In the genomic region with DNA sequence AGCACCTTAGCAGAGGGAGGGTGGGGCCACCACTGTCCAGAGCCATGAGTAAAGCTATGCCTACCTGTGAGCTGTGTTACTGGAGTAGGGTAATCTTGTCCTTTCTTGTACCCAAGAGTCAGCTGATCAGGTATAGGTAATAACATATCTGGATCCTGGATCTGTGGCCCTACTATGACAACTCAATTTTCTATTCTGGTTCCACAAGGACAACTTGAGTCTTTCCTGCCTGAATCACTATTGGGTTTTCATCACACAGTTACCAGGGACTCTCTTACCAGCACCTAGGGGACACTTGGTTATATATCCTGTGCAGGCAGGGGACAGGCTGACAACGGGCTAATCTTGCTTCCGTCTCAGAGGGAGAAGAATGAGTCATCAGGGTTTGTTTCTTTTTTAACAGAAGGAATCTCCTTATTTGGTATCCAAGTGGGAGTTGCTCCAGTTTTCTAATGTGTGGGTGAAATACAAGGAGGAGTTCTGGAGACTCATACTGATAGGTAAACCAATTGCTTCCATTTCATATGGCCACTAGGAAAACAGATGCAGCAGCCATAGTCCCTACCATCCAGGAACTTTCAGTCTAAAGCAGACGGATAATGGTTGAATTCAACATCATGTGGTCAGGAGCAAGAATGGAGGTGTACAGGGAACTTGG, we compare ENCODE assay signal across 8 cellular contexts. TPM values are rescaled to one million over a fixed set of nuclear protein-coding genes. Genes with fewer than 3 reads are reported as not detected.
DNase-seq lines count a peak whose midpoint lies in the region; ATAC-seq and TF ChIP-seq lines count a peak whose summit lies in the region.

No MANE protein-coding gene starts in this region.

- in situ Hi-C loops in HAP-1 (cut with MboI; ENCODE audit: low sequenced_read_pairs) = no loop called here

- H3K4me3 Mint-ChIP-seq in activated T-cell treated with anti-CD3 and anti-CD28 coated beads, Interleukin-2, amount 50 U/mL, for 4 hours = peak overlapping the region; percentile 88
- H3K4me3 Mint-ChIP-seq in stimulated activated memory B cell treated with anti-CD40 and anti-IgM and Interleukin-4, amounts not matched to agents 10 μg/mL and 1 μg/mL and 100 μg/mL, for 72 hours = peak overlapping the region; percentile 44

- H3K27ac ChIP-seq in HUES64 (ENCODE audit: low read depth, low read length) (peak overlapping the region; percentile 38; the same call in 1 of the 2 replicates), left ventricle myocardium inferior (replicated peaks) (peak overlapping the region; percentile 41)

- H3K4me3 ChIP-seq in HUES64 (ENCODE audit: low read length) = no peak overlapping the region
- H3K4me3 ChIP-seq in left ventricle myocardium inferior = no peak overlapping the region
- no peak overlapping the region for H3K4me3 ChIP-seq in HAP-1

- no peaks in the 10 kb centered on the region for H3K9me3 Mint-ChIP-seq in activated T-cell treated with anti-CD3 and anti-CD28 coated beads, Interleukin-2, amount 50 U/mL, for 4 hours
- no peaks in the 10 kb centered on the region for H3K9me3 Mint-ChIP-seq in stimulated activated memory B cell treated with anti-CD40 and anti-IgM and Interleukin-4, amounts not matched to agents 10 μg/mL and 1 μg/mL and 100 μg/mL, for 72 hours

- H3K36me3 Mint-ChIP-seq in activated T-cell treated with anti-CD3 and anti-CD28 coated beads, Interleukin-2, amount 50 U/mL, for 4 hours (ENCODE audit: insufficient read depth) = peaks cover 69% of the 10 kb centered on the region
- peaks cover 71% of the 10 kb centered on the region for H3K36me3 Mint-ChIP-seq in stimulated activated memory B cell treated with anti-CD40 and anti-IgM and Interleukin-4, amounts not matched to agents 10 μg/mL and 1 μg/mL and 100 μg/mL, for 72 hours

- TF ChIP-seq CTCF in left ventricle myocardium inferior (IDR thresholded peaks at IDR 0.05; ENCODE audit: borderline replicate concordance) = no peak

- H3K4me1 Mint-ChIP-seq in activated T-cell treated with anti-CD3 and anti-CD28 coated beads, Interleukin-2, amount 50 U/mL, for 4 hours (ENCODE audit: low read depth) = peaks cover 86% of the 10 kb centered on the region
- H3K4me1 Mint-ChIP-seq in stimulated activated memory B cell treated with anti-CD40 and anti-IgM and Interleukin-4, amounts not matched to agents 10 μg/mL and 1 μg/mL and 100 μg/mL, for 72 hours = peaks cover 72% of the 10 kb centered on the region

- no peaks in the 10 kb centered on the region for H3K27me3 Mint-ChIP-seq in activated T-cell treated with anti-CD3 and anti-CD28 coated beads, Interleukin-2, amount 50 U/mL, for 4 hours (ENCODE audit: low read depth)
- no peaks in the 10 kb centered on the region for H3K27me3 Mint-ChIP-seq in stimulated activated memory B cell treated with anti-CD40 and anti-IgM and Interleukin-4, amounts not matched to agents 10 μg/mL and 1 μg/mL and 100 μg/mL, for 72 hours

- H3K4me1 ChIP-seq in HUES64 (ENCODE audit: insufficient read depth, low read length) (peaks cover 32% of the 10 kb centered on the region; the same call in 1 of the 2 replicates), left ventricle myocardium inferior (peaks cover 48% of the 10 kb centered on the region), HAP-1 (peaks cover 25% of the 10 kb centered on the region)

- H3K36me3 ChIP-seq in HUES64 (ENCODE audit: insufficient read depth, low read length) = peaks cover 36% of the 10 kb centered on the region
- peaks cover 10% of the 10 kb centered on the region for H3K36me3 ChIP-seq in left ventricle myocardium inferior
- peaks cover 46% of the 10 kb centered on the region for H3K36me3 ChIP-seq in HAP-1 (replicated peaks)

- no peak for DNase-seq in activated T-cell treated with anti-CD3 and anti-CD28 coated beads, Interleukin-2, amount 50 U/mL, for 4 hours
- DNase-seq in activated T-cell treated with anti-CD3 and anti-CD28 coated beads for 4 hours = no peak
- DNase-seq in activated naive CD4-positive, alpha-beta T cell treated with anti-CD3 and anti-CD28 coated beads, Interleukin-2, amount 50 U/mL, for 16 hours = peak; percentile 39
- no peak for DNase-seq in left ventricle myocardium inferior
- DNase-seq in HAP-1 (ENCODE audit: low spot score in 2 of 2) = no peak
- DNase-seq in NCI-H2081 (lab: John Stamatoyannopoulos, UW) = no peak

- intact Hi-C loops in left ventricle myocardium inferior (cut with micrococcal nuclease) = no loop called here

- ATAC-seq in activated T-cell treated with anti-CD3 and anti-CD28 coated beads, Interleukin-2, amount 50 U/mL, for 4 hours = peak; percentile 63 to 68
- peak; percentile 76 for ATAC-seq in stimulated activated memory B cell treated with anti-CD40 and anti-IgM and Interleukin-4, amounts not matched to agents 10 μg/mL and 1 μg/mL and 100 μg/mL, for 72 hours

- WGBS in HUES64 = 71% methylated on average over 3 of the region's 3 CpGs

- no peaks in the 10 kb centered on the region for H3K9me3 ChIP-seq in HUES64 (ENCODE audit: insufficient read depth, low read depth, low read length)
- H3K9me3 ChIP-seq in left ventricle myocardium inferior (replicated peaks) = no peaks in the 10 kb centered on the region
- H3K9me3 ChIP-seq in HAP-1 = peaks cover 3% of the 10 kb centered on the region; the same call in 1 of the 2 replicates

- peak overlapping the region; percentile 2; the same call in 1 of the 2 replicates for H3K9ac ChIP-seq in HUES64 (ENCODE audit: low read depth, low read length)

- peak overlapping the region; percentile 52 for H3K27ac Mint-ChIP-seq in stimulated activated memory B cell treated with anti-CD40 and anti-IgM and Interleukin-4, amounts not matched to agents 10 μg/mL and 1 μg/mL and 100 μg/mL, for 72 hours

- H3K27me3 ChIP-seq in HUES64 (ENCODE audit: insufficient read depth, low read length) (no peaks in the 10 kb centered on the region), left ventricle myocardium inferior (ENCODE audit: low read depth) (no peaks in the 10 kb centered on the region), HAP-1 (ENCODE audit: low read depth) (no peaks in the 10 kb centered on the region)

RNA-seq across cellular contexts. Expression of gene ZNF267, which starts 6.8 kb away (rescaled TPM):
- 10 to 100 TPM; 52.7 to 69.4 (median 66.9) TPM for total RNA-seq in activated T-cell treated with anti-CD3 and anti-CD28 coated beads, Interleukin-2, amount 50 U/mL, for 4 hours
- 13.8 TPM for polyA plus RNA-seq in HUES64 (2013, experiment 1 of 2)
- polyA plus RNA-seq in HUES64 (2013, experiment 2 of 2) = 13.2 TPM
- 5.7 TPM for total RNA-seq in left ventricle myocardium inferior
